ENCODE assay signal across 10 cellular contexts in the genomic region with DNA sequence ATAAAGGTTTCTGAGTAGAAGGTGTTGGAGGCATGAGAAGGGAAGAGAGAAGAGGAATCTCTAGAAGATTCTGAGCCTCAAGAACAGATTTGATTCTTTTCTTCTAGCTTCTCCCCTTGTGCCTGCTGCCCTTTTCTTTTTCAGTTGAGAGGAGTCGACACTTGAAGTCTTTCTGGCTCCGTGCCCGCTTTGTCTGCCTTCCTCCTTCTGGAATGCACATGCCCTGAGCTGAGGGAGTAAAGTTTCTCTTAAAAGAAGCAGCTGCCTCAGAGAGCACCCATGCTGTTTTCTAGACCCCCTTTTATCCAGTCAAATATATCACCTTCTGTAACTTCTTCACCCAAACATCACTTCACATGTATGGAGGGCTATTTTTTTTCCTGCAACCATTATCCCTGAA. TPM values are rescaled to one million over a fixed set of nuclear protein-coding genes. Genes with fewer than 3 reads are reported as not detected.
DNase-seq lines count a peak whose midpoint lies in the region; ATAC-seq and TF ChIP-seq lines count a peak whose summit lies in the region.
"Had no signal": no experiment of that assay in that cellular context is flagged by ENCODE, and none has a peak within 500 bp of the region (broad histone marks: within the 10 kb centered on the region; RNA-seq: fewer than 3 reads in every experiment).

No MANE protein-coding gene starts in this region.

- TF ChIP-seq POLR2A in body of pancreas (IDR thresholded peaks at IDR 0.05): no peak

- H3K9me3 Mint-ChIP-seq in activated CD4-positive, alpha-beta T cell treated with anti-CD3 and anti-CD28 coated beads for 36 hours (ENCODE audit: low read depth): no peaks in the 10 kb centered on the region

- no peaks in the 10 kb centered on the region for H3K4me1 Mint-ChIP-seq in activated CD4-positive, alpha-beta T cell treated with anti-CD3 and anti-CD28 coated beads for 36 hours
- H3K4me1 Mint-ChIP-seq: neural crest cell had no signal

- 21 to 26% methylated on average over 3 of the region's 3 CpGs for WGBS in body of pancreas, 2 donors

- H3K4me3 Mint-ChIP-seq in activated CD4-positive, alpha-beta T cell treated with anti-CD3 and anti-CD28 coated beads for 36 hours: no peak overlapping the region
- H3K4me3 Mint-ChIP-seq: neural crest cell had no signal

- H3K27ac ChIP-seq in body of pancreas: no peak overlapping the region
- H3K27ac ChIP-seq in left lung: no peak overlapping the region
- H3K27ac ChIP-seq: tibial artery had no signal

- H3K9me3 ChIP-seq in body of pancreas: no peaks in the 10 kb centered on the region
- H3K9me3 ChIP-seq in left lung: no peaks in the 10 kb centered on the region
- H3K9me3 ChIP-seq: tibial artery had no signal

- DNase-seq in Right ventricle myocardium inferior (ENCODE audit: missing footprints): peak; percentile 88
- DNase-seq in cardiac septum (ENCODE audit: low spot score): no peak
- peak; percentile 46 to 78 (median 66) for DNase-seq in body of pancreas
- DNase-seq in left lung: peak; percentile 73 to 79
- DNase-seq in D341Med (ENCODE audit: low spot score): no peak
- no peak for DNase-seq in activated CD4-positive, alpha-beta T cell treated with anti-CD3 and anti-CD28 coated beads for 36 hours

- H3K4me3 ChIP-seq in body of pancreas (no peak overlapping the region), left lung (no peak overlapping the region)
- H3K4me3 ChIP-seq: tibial artery had no signal

- H3K27ac Mint-ChIP-seq in activated CD4-positive, alpha-beta T cell treated with anti-CD3 and anti-CD28 coated beads for 36 hours: no peak overlapping the region

- H3K27me3 Mint-ChIP-seq in activated CD4-positive, alpha-beta T cell treated with anti-CD3 and anti-CD28 coated beads for 36 hours: peaks cover 10% of the 10 kb centered on the region

- TF ChIP-seq CTCF in body of pancreas (IDR thresholded peaks at IDR 0.05) (no peak), left lung (IDR thresholded peaks at IDR 0.05) (no peak)

- H3K27me3 ChIP-seq in body of pancreas (no peaks in the 10 kb centered on the region), left lung (no peaks in the 10 kb centered on the region)
- H3K27me3 ChIP-seq: tibial artery had no signal

- no peaks in the 10 kb centered on the region for H3K36me3 Mint-ChIP-seq in activated CD4-positive, alpha-beta T cell treated with anti-CD3 and anti-CD28 coated beads for 36 hours (ENCODE audit: low read depth)

- CTCF ChIA-PET in activated CD4-positive, alpha-beta T cell treated with anti-CD3 and anti-CD28 coated beads for 36 hours (lab: Charles Lee): interaction anchor here (0.7 to 0.9 kb wide), 2 partner anchors 399 to 630 kb away, joined by 3 to 4 read pairs; no protein-coding TSS in a partner anchor

- POLR2A ChIA-PET in activated CD4-positive, alpha-beta T cell treated with anti-CD3 and anti-CD28 coated beads for 36 hours (lab: Charles Lee): interaction anchor here (0.6 kb wide), 1 partner anchor 306 kb away, joined by 3 read pairs; no protein-coding TSS in a partner anchor

- intact Hi-C loops in Right ventricle myocardium inferior (cut with DNase I) (no loop called here), cardiac septum (cut with DNase I) (no loop called here), body of pancreas (cut with DNase I) (no loop called here), left lung (cut with DNase I) (no loop called here)
- intact Hi-C loops in activated CD4-positive, alpha-beta T cell treated with anti-CD3 and anti-CD28 coated beads for 36 hours (cut with DNase I, micrococcal nuclease): no loop called here

- H3K36me3 ChIP-seq in body of pancreas (replicated peaks in 1 of 2; ENCODE audit: insufficient read depth in 1 of 2, low read depth in 2 of 2): no peaks in the 10 kb centered on the region
- no peaks in the 10 kb centered on the region for H3K36me3 ChIP-seq in left lung
- H3K36me3 ChIP-seq: tibial artery had no signal

- peaks cover 6% of the 10 kb centered on the region for H3K4me1 ChIP-seq in body of pancreas
- peaks cover 0 to 14% of the 10 kb centered on the region in 2 donors for H3K4me1 ChIP-seq in left lung
- H3K4me1 ChIP-seq: tibial artery had no signal

- no peak for ATAC-seq in Right ventricle myocardium inferior
- no peak for ATAC-seq in body of pancreas
- ATAC-seq in left lung: peak; percentile 65
- ATAC-seq in HG03280 (IDR thresholded peaks at IDR 0.05; ENCODE audit: unreplicated experiment): no peak
- no peak for ATAC-seq in HG03045 (IDR thresholded peaks at IDR 0.05; ENCODE audit: unreplicated experiment)
- no peak for ATAC-seq in activated CD4-positive, alpha-beta T cell treated with anti-CD3 and anti-CD28 coated beads for 36 hours

RNA-seq across cellular contexts. Expression of a gene that starts 13.7 kb away (rescaled TPM):
- not detected for total RNA-seq in Right ventricle myocardium inferior
- not detected for total RNA-seq in cardiac septum
- total RNA-seq in body of pancreas: not detected
- 1 to 10 TPM in 1 of 2 donors, not detected in 1; 1.8 TPM for total RNA-seq in left lung
- not detected for total RNA-seq in activated CD4-positive, alpha-beta T cell treated with anti-CD3 and anti-CD28 coated beads for 36 hours
- total RNA-seq: neural crest cell had no signal

RNA-seq across cellular contexts. Expression of a gene that starts 17.8 kb away (rescaled TPM):
- total RNA-seq in Right ventricle myocardium inferior (1.3 TPM), cardiac septum (2.4 TPM), body of pancreas (10 to 100 TPM; 10.5 to 13.5 TPM), left lung (1 to 10 TPM; 6.2 to 7.3 TPM)
- total RNA-seq in activated CD4-positive, alpha-beta T cell treated with anti-CD3 and anti-CD28 coated beads for 36 hours: 1 to 10 TPM; 4.4 to 4.9 TPM

RNA-seq across cellular contexts. Expression of a gene that starts 32.1 kb away (rescaled TPM):
- total RNA-seq in Right ventricle myocardium inferior (5.9 TPM), cardiac septum (6.4 TPM), body of pancreas (10 to 100 TPM; 12.5 to 13.5 TPM), left lung (10 to 100 TPM in 1 of 2 donors, 1 to 10 TPM in 1; 9.8 to 13.1 TPM)
- 10 to 100 TPM; 20.8 to 22.4 TPM for total RNA-seq in activated CD4-positive, alpha-beta T cell treated with anti-CD3 and anti-CD28 coated beads for 36 hours

RNA-seq across cellular contexts. Expression of a gene that starts 32.3 kb away (rescaled TPM):
- total RNA-seq in Right ventricle myocardium inferior: 7.2 TPM
- total RNA-seq in cardiac septum: 8.7 TPM
- total RNA-seq in body of pancreas: 10 to 100 TPM in 1 of 2 donors, 1 to 10 TPM in 1; 9.2 to 18.9 TPM
- 10 to 100 TPM; 15.5 to 20.8 TPM for total RNA-seq in left lung
- 10 to 100 TPM; 36.8 to 51.3 TPM for total RNA-seq in activated CD4-positive, alpha-beta T cell treated with anti-CD3 and anti-CD28 coated beads for 36 hours

RNA-seq across cellular contexts. Expression of a gene that starts 41.2 kb away (rescaled TPM):
- total RNA-seq in Right ventricle myocardium inferior (0.68 TPM), cardiac septum (1.8 TPM), body of pancreas (10 to 100 TPM in 1 of 2 donors, 1 to 10 TPM in 1; 6.5 to 13.2 TPM), left lung (1 to 10 TPM; 1.3 to 2.7 TPM)
- total RNA-seq in activated CD4-positive, alpha-beta T cell treated with anti-CD3 and anti-CD28 coated beads for 36 hours: under 1 TPM; 0.37 to 0.48 TPM

Comparison
In these comparisons a context has a peak if more than half of its experiments do, and no peak if none do; other contexts are left out.
1. DNase-seq: peak in Right ventricle myocardium inferior (single experiment), body of pancreas (4 of 4) and left lung (2 of 2); none in cardiac septum (single experiment), D341Med (single experiment) and activated CD4-positive, alpha-beta T cell treated with anti-CD3 and anti-CD28 coated beads for 36 hours (single experiment).